ENCODE assay signal across 21 cellular contexts in genomic region chr16:89425523-89425922, GRCh38.
A peak's percentile ranks its signal among the peaks of the same experiment; 100 is the strongest.
DNase-seq lines count a peak whose midpoint lies in the region; ATAC-seq, FAIRE-seq and TF ChIP-seq lines count a peak whose summit lies in the region.
"Had no signal": no experiment of that assay in that cellular context is flagged by ENCODE, and none has a peak within 500 bp of the region (broad histone marks: within the 10 kb centered on the region; RNA-seq: fewer than 3 reads in every experiment).

No MANE protein-coding gene starts in this region.

- no peak for DNase-seq in left ventricle myocardium inferior
- no peak for DNase-seq in Right ventricle myocardium superior
- no peak for DNase-seq in astrocyte (ENCODE audit: low read depth)
- no peak for DNase-seq in progenitor cell of endocrine pancreas (ENCODE audit: low spot score, unreplicated experiment)
- DNase-seq in NCI-H510A (lab: John Stamatoyannopoulos, UW), result no peak
- DNase-seq: activated CD4-positive, alpha-beta memory T cell treated with anti-CD3 and anti-CD28 coated beads for 36 hours; activated effector memory CD4-positive, alpha-beta T cell treated with anti-CD3 and anti-CD28 coated beads, Interleukin-2, amount 50 U/mL, for 16 hours; colonic mucosa; foreskin melanocyte; NCI-H2107; PC-9 had no signal

- H3K27ac Mint-ChIP-seq in astrocyte (ENCODE audit: unreplicated experiment) (peak overlapping the region; percentile 31), progenitor cell of endocrine pancreas (peak overlapping the region; percentile 90)

- H3K27ac ChIP-seq in left ventricle myocardium inferior (replicated peaks) (peak overlapping the region; percentile 14), HUES6 (ENCODE audit: low read depth, low read length) (peak overlapping the region; percentile 7; the same call in 1 of the 2 replicates), astrocyte (ENCODE audit: low read depth, low read length) (no peak overlapping the region)
- H3K27ac ChIP-seq: ascending aorta, colonic mucosa, epithelial cell of prostate, PC-9, SJSA1, suprapubic skin had no signal

- ATAC-seq in Right ventricle myocardium superior (ENCODE audit: poor library complexity) (no peak), HG03457 (IDR thresholded peaks at IDR 0.05; ENCODE audit: unreplicated experiment) (no peak), GM21447 (IDR thresholded peaks at IDR 0.05; ENCODE audit: unreplicated experiment) (no peak)
- ATAC-seq: mucosa of descending colon had no signal

- H3K4me2 ChIP-seq in astrocyte (ENCODE audit: low read length), result no peak overlapping the region
- H3K4me2 ChIP-seq: PC-9 had no signal

- no peak overlapping the region for H3K4me3 ChIP-seq in left ventricle myocardium inferior
- no peak overlapping the region for H3K4me3 ChIP-seq in HUES6 (ENCODE audit: low read depth, low read length)
- H3K4me3 ChIP-seq in astrocyte (ENCODE audit: insufficient read depth, low read depth, low read length), result no peak overlapping the region
- H3K4me3 ChIP-seq: ascending aorta, colonic mucosa, mucosa of descending colon, PC-9, SJSA1, suprapubic skin had no signal

- H3K4me3 Mint-ChIP-seq in astrocyte (ENCODE audit: unreplicated experiment) (peak overlapping the region; percentile 27), progenitor cell of endocrine pancreas (ENCODE audit: low read depth) (no peak overlapping the region)
- H3K4me3 Mint-ChIP-seq: activated CD4-positive, alpha-beta memory T cell treated with anti-CD3 and anti-CD28 coated beads for 36 hours had no signal

- H3K4me1 ChIP-seq in left ventricle myocardium inferior, result peaks cover 52% of the 10 kb centered on the region
- H3K4me1 ChIP-seq in HUES6 (ENCODE audit: control insufficient read depth, insufficient read depth, low read length), result peaks cover 41% of the 10 kb centered on the region
- H3K4me1 ChIP-seq in astrocyte (ENCODE audit: insufficient read depth, low read length), result peaks cover 37% of the 10 kb centered on the region

- peaks cover 84% of the 10 kb centered on the region for H3K79me2 ChIP-seq in astrocyte (ENCODE audit: insufficient read depth, low read length)

- no peak overlapping the region for H3K9ac ChIP-seq in HUES6 (ENCODE audit: low read length)
- no peak overlapping the region for H3K9ac ChIP-seq in astrocyte (ENCODE audit: low read length)

- H3K9me3 Mint-ChIP-seq in astrocyte (ENCODE audit: unreplicated experiment) (no peaks in the 10 kb centered on the region), progenitor cell of endocrine pancreas (ENCODE audit: low read depth) (no peaks in the 10 kb centered on the region)
- H3K9me3 Mint-ChIP-seq: activated CD4-positive, alpha-beta memory T cell treated with anti-CD3 and anti-CD28 coated beads for 36 hours had no signal

- no peaks in the 10 kb centered on the region for H3K27me3 ChIP-seq in left ventricle myocardium inferior (ENCODE audit: low read depth)
- H3K27me3 ChIP-seq in HUES6 (ENCODE audit: control insufficient read depth, insufficient read depth, low read length), result no peaks in the 10 kb centered on the region
- H3K27me3 ChIP-seq in astrocyte (ENCODE audit: insufficient read depth, low read length), result no peaks in the 10 kb centered on the region
- H3K27me3 ChIP-seq: ascending aorta, colonic mucosa, SJSA1, suprapubic skin had no signal

- no peak for TF ChIP-seq CTCF in left ventricle myocardium inferior (IDR thresholded peaks at IDR 0.05; ENCODE audit: borderline replicate concordance)
- TF ChIP-seq CTCF in astrocyte (IDR thresholded peaks at IDR 0.05; ENCODE audit: insufficient read depth, low read depth, low read length), result no peak
- no peak for TF ChIP-seq CTCF in progenitor cell of endocrine pancreas (IDR thresholded peaks at IDR 0.05; ENCODE audit: unreplicated experiment)

- H2AFZ ChIP-seq in astrocyte (ENCODE audit: low read depth, low read length), result no peak overlapping the region
- H2AFZ ChIP-seq: PC-9 had no signal

- no peak for FAIRE-seq in astrocyte (lab: Jason Lieb, UNC)
- FAIRE-seq: D721Med, TTC549 had no signal

- intact Hi-C loops in left ventricle myocardium inferior (cut with micrococcal nuclease), result no loop called here
- intact Hi-C loops in Right ventricle myocardium superior (cut with DNase I), result no loop called here

- H4K20me1 ChIP-seq in astrocyte (ENCODE audit: insufficient read depth, low read length), result peaks cover 84% of the 10 kb centered on the region

- H3K9me3 ChIP-seq in left ventricle myocardium inferior (replicated peaks) (no peaks in the 10 kb centered on the region), HUES6 (ENCODE audit: control insufficient read depth, insufficient read depth, low read depth, low read length) (no peaks in the 10 kb centered on the region), astrocyte (ENCODE audit: insufficient read depth, low read depth, low read length) (no peaks in the 10 kb centered on the region)
- H3K9me3 ChIP-seq: ascending aorta, colonic mucosa, mucosa of descending colon, SJSA1, suprapubic skin had no signal

- H3K27me3 Mint-ChIP-seq in astrocyte (ENCODE audit: low read depth, unreplicated experiment) (no peaks in the 10 kb centered on the region), progenitor cell of endocrine pancreas (no peaks in the 10 kb centered on the region)
- H3K27me3 Mint-ChIP-seq: activated CD4-positive, alpha-beta memory T cell treated with anti-CD3 and anti-CD28 coated beads for 36 hours had no signal

- H3K36me3 Mint-ChIP-seq in astrocyte (ENCODE audit: low read depth, unreplicated experiment), result peaks cover 10% of the 10 kb centered on the region
- H3K36me3 Mint-ChIP-seq in progenitor cell of endocrine pancreas (ENCODE audit: insufficient read depth), result peaks cover 3% of the 10 kb centered on the region

- H3K36me3 ChIP-seq in left ventricle myocardium inferior (no peaks in the 10 kb centered on the region), HUES6 (ENCODE audit: control insufficient read depth, insufficient read depth, low read length) (peaks cover 8% of the 10 kb centered on the region), astrocyte (ENCODE audit: insufficient read depth, low read length) (peaks cover 4% of the 10 kb centered on the region)
- H3K36me3 ChIP-seq: ascending aorta, colonic mucosa, suprapubic skin had no signal

- H3K4me1 Mint-ChIP-seq in astrocyte (ENCODE audit: low read depth, unreplicated experiment) (peaks cover 57% of the 10 kb centered on the region), progenitor cell of endocrine pancreas (ENCODE audit: low read depth) (peaks cover 35% of the 10 kb centered on the region)
